Comparison of ENCODE assay signal across 16 cellular contexts in genomic region chr20:53494753-53495152, GRCh38.
"Had no signal": no experiment of that assay in that cellular context is flagged by ENCODE, and none has a peak within 500 bp of the region (broad histone marks: within the 10 kb centered on the region; RNA-seq: fewer than 3 reads in every experiment).

No MANE protein-coding gene starts in this region.

- DNase-seq: effector CD8-positive, alpha-beta T cell; heart left ventricle; hippocampal formation; left colon; left ventricle myocardium superior; midbrain; psoas muscle; small intestine; stimulated activated CD4-positive, alpha-beta T cell treated with anti-CD3 and anti-CD28 coated beads, Interleukin-2, amount 100 ng/mL, for 48 hours; stimulated activated naive CD4-positive, alpha-beta T cell treated with Interleukin-2 at 50 U/mL for 16 hours had no signal

- H3K27ac ChIP-seq: coronary artery, heart left ventricle, neutrophil, psoas muscle, right atrium auricular region had no signal

- H3K36me3 ChIP-seq: heart left ventricle, neutrophil, right atrium auricular region had no signal

- H3K4me1 ChIP-seq: psoas muscle, right atrium auricular region had no signal

- FAIRE-seq: frontal cortex, small intestine had no signal

- ATAC-seq: left colon; left ventricle myocardium superior; natural killer cell treated with Interleukin-12 subunit alpha and Interleukin-12 subunit beta and Interleukin-15 and Interleukin-18, amount 100 ng/mL, for 72 hours; psoas muscle had no signal

- H3K27me3 ChIP-seq: heart left ventricle, right atrium auricular region had no signal

- H3K4me3 ChIP-seq: coronary artery, heart left ventricle, lung, psoas muscle, right atrium auricular region had no signal

- H3K9me3 ChIP-seq: heart left ventricle, neutrophil, psoas muscle, right atrium auricular region had no signal
